ENCODE assay signal across 1 cellular context in the genomic region with DNA sequence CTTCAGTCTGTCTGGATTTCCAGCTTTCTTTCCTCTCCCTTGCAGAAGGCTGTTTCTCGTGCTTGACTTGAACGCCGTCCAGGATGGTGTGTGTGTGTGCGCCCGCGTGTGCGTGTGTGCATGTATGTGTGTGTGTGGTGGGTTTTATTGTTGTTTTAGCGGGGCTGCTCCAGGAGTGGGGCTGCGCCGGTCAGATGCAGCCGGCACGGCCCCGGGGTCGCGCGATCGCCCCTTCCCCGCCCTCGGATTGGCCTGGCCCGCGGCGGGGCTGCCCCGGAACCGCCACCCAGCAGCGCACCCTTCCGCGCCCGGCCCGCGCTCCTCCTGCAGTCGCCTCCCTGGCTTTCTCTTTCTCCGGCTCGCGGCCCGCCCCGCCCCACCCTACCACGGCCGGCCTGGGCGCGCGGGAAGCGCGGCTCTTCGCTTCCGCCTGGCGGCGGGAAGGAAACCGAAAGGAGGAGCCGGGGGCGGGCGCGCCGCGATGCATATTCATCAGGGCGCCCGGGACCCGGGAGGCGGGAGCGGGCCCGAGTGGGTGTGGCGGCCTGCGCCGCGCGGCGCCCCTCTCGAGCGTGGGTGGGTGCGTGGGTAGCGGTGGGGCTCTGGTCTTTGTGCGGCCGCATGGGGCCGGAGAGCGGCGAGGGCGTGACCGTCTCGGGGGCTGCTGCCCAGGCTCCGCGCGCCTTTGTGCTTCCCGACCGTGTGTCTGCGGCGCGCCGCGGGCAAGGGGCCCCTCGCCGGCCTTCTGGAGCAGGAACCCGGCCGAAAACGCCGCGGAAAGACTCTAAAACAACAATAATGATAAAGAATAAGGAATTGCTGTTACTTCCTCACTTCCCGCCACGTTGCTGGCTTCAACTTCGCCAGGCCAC.
A peak's percentile ranks its signal among the peaks of the same experiment; 100 is the strongest.
TF ChIP-seq lines count a peak whose summit lies in the region.

No MANE protein-coding gene starts in this region.

TF ChIP-seq in A549, 52 proteins besides CTCF, POLR2A, EP300 and RAD21 (continued from another document):
- peak; percentile 52; the same call in 1 of the 3 replicates for TF ChIP-seq BCL3 (IDR thresholded peaks at IDR 0.05)
- 0 out of 2 replicates have a peak, but pooled peaks have one; percentile 27 for TF ChIP-seq HOXB13 (CRISPR knock-in tag; IDR thresholded peaks at IDR 0.05; ENCODE audit: low read depth)
- peak; percentile 55 for TF ChIP-seq PHF8 (IDR thresholded peaks at IDR 0.05; ENCODE audit: borderline replicate concordance, low read depth)
- TF ChIP-seq CHD4 (IDR thresholded peaks at IDR 0.05; ENCODE audit: borderline replicate concordance), result no peak
- TF ChIP-seq SMC3 (IDR thresholded peaks at IDR 0.05), result peak; percentile 67; the same call in 2 of the 3 replicates
- no peak for TF ChIP-seq ZSCAN20 (CRISPR knock-in tag; IDR thresholded peaks at IDR 0.05)
- TF ChIP-seq MYC (IDR thresholded peaks at IDR 0.05; ENCODE audit: borderline replicate concordance, low read length), result peak; percentile 44; the same call in 1 of the 2 replicates
- 0 out of 2 replicates have a peak, but pooled peaks have one; percentile 19 for TF ChIP-seq HOXB5 (CRISPR knock-in tag; IDR thresholded peaks at IDR 0.05)
- no peak for TF ChIP-seq CBX8 (IDR thresholded peaks at IDR 0.05)
- no peak for TF ChIP-seq CHD2 (IDR thresholded peaks at IDR 0.05; ENCODE audit: low read length, partially characterized antibody)
- no peak for TF ChIP-seq FOSB (CRISPR knock-in tag; IDR thresholded peaks at IDR 0.05)
- peak; percentile 72 for TF ChIP-seq GATA3 (IDR thresholded peaks at IDR 0.05; ENCODE audit: borderline replicate concordance)
- no peak for TF ChIP-seq CEBPB (IDR thresholded peaks at IDR 0.05)
- no peak for TF ChIP-seq BHLHE40 (IDR thresholded peaks at IDR 0.05; ENCODE audit: low read depth, low read length)
- TF ChIP-seq RFX5 (IDR thresholded peaks at IDR 0.05), result no peak
- TF ChIP-seq KDM5A (IDR thresholded peaks at IDR 0.05), result no peak
TF ChIP-seq in A549: peak in this region for 9.
